Comparison of ENCODE assay signal across 2 cellular contexts in the genomic region with DNA sequence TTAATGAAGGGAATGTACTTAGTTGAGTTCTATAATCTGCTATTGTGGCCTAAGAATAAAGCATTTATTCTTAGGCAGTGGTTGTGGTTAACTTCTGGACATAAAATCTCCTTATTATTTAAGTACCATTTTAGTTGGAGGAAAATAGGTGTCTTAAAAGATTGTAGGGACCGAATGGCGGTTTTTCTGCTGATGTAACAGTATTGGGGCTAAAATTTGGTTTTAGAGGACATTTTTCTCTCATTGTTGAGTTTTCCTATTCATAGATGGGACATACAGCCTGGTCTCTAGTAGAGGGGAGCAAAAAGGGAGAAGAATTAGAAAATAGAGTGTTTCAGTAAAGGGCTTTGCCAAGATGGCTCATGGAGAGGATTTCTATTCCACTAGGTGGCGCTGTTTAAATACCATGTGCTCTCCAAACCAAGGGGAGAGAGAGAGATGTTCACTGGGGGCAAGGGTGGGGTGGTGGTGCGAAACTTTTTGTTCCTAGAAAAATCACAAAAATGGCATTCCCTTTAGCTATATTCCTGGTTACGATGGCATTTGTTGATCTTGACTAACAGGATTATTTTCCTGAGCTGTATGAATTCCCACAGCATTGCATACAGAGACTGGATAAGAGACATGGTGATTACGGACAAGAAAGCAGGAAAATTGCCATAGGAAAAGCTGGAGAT.
TF ChIP-seq lines count a peak whose summit lies in the region.

No MANE protein-coding gene starts in this region.

TF ChIP-seq in SK-N-SH, 30 proteins besides CTCF, POLR2A, EP300 and RAD21:
- TF ChIP-seq SMC3 (IDR thresholded peaks at IDR 0.05; ENCODE audit: low read depth, low read length): peak; percentile 64
- no peak for TF ChIP-seq TCF12 (IDR thresholded peaks at IDR 0.05)
- TF ChIP-seq YY1 (IDR thresholded peaks at IDR 0.05; ENCODE audit: low read depth): peak; percentile 30; the same call in 1 of the 2 replicates
- TF ChIP-seq MEF2A (IDR thresholded peaks at IDR 0.05; ENCODE audit: borderline replicate concordance, low read depth): no peak
- TF ChIP-seq, protein P1, sequence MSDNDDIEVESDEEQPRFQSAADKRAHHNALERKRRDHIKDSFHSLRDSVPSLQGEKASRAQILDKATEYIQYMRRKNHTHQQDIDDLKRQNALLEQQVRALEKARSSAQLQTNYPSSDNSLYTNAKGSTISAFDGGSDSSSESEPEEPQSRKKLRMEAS (IDR thresholded peaks at IDR 0.05; ENCODE audit: low read depth): peak; percentile 54; the same call in 1 of the 2 replicates
- TF ChIP-seq, protein P2, sequence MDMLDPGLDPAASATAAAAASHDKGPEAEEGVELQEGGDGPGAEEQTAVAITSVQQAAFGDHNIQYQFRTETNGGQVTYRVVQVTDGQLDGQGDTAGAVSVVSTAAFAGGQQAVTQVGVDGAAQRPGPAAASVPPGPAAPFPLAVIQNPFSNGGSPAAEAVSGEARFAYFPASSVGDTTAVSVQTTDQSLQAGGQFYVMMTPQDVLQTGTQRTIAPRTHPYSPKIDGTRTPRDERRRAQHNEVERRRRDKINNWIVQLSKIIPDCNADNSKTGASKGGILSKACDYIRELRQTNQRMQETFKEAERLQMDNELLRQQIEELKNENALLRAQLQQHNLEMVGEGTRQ (IDR thresholded peaks at IDR 0.05; ENCODE audit: borderline replicate concordance, low read depth, low read length): no peak

TF ChIP-seq in HepG2, 621 proteins besides CTCF, POLR2A, EP300 and RAD21:
- TF ChIP-seq, protein P3, sequence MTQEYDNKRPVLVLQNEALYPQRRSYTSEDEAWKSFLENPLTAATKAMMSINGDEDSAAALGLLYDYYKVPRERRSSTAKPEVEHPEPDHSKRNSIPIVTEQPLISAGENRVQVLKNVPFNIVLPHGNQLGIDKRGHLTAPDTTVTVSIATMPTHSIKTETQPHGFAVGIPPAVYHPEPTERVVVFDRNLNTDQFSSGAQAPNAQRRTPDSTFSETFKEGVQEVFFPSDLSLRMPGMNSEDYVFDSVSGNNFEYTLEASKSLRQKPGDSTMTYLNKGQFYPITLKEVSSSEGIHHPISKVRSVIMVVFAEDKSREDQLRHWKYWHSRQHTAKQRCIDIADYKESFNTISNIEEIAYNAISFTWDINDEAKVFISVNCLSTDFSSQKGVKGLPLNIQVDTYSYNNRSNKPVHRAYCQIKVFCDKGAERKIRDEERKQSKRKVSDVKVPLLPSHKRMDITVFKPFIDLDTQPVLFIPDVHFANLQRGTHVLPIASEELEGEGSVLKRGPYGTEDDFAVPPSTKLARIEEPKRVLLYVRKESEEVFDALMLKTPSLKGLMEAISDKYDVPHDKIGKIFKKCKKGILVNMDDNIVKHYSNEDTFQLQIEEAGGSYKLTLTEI (CRISPR knock-in tag; conservative IDR thresholded peaks at IDR 0.05): no peak
- TF ChIP-seq, protein P4, sequence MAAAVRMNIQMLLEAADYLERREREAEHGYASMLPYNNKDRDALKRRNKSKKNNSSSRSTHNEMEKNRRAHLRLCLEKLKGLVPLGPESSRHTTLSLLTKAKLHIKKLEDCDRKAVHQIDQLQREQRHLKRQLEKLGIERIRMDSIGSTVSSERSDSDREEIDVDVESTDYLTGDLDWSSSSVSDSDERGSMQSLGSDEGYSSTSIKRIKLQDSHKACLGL (CRISPR knock-in tag; IDR thresholded peaks at IDR 0.05): no peak
- peak; percentile 26 to 61; a peak in 3 of 4 replicates for TF ChIP-seq MAFK (conservative IDR thresholded peaks at IDR 0.05 in 1 of 2, IDR thresholded peaks at IDR 0.05 in 1 of 2; ENCODE audit: low read length in 2 of 2)
- peak; percentile 54 for TF ChIP-seq STAG1 (CRISPR knock-in tag; IDR thresholded peaks at IDR 0.05)
- peak; percentile 34; the same call in 1 of the 2 replicates for TF ChIP-seq MAFF (IDR thresholded peaks at IDR 0.05; ENCODE audit: low read depth, low read length)
- TF ChIP-seq, protein P5, sequence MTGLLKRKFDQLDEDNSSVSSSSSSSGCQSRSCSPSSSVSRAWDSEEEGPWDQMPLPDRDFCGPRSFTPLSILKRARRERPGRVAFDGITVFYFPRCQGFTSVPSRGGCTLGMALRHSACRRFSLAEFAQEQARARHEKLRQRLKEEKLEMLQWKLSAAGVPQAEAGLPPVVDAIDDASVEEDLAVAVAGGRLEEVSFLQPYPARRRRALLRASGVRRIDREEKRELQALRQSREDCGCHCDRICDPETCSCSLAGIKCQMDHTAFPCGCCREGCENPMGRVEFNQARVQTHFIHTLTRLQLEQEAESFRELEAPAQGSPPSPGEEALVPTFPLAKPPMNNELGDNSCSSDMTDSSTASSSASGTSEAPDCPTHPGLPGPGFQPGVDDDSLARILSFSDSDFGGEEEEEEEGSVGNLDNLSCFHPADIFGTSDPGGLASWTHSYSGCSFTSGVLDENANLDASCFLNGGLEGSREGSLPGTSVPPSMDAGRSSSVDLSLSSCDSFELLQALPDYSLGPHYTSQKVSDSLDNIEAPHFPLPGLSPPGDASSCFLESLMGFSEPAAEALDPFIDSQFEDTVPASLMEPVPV (CRISPR knock-in tag; IDR thresholded peaks at IDR 0.05): no peak
